In the genomic region with DNA sequence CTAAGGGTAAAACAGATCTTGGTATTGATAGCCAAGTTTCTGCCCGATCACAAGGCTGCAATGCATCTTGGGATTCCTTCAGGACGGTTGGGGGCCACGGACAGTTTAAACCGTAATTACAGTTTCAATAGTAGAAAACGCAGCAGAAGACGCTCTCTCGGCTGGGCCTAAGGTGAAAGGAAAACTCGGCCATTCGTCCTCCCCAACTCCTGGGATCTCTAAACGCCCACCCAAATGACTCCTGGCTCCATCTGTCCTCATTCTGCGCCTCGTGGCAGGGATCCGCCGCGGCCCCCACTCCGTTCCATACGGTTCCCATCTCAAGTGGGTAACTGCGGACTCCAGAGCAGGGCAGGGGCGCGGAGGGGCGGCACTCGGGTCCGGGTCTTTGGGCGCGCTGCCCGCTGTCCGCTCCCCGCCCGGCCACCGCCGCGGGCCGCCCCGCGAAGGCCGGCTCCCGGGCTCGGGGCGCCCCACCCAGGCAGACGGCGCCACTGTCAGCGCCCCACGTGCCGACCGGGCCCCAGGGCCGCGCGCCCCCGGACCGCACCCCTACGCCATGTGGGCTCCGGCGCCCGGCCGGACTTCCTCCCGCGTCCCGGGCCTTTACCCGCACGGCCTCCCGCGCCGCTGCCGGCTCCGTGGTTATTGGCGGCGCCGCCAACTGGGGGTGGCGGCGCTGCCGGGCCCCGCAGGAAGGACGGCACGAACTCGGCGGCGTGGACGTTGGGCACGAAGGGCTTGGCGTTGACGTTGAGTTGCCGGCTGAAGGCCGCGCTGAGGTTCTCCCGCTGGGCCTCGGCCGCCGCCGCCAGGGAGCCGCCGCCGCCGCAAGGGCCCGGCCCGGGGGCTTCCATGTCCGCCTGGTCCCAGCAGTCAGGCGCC, we compare ENCODE assay signal across 9 cellular contexts. TPM values are rescaled to one million over a fixed set of nuclear protein-coding genes. Genes with fewer than 3 reads are reported as not detected.
DNase-seq lines count a peak whose midpoint lies in the region; ATAC-seq and TF ChIP-seq lines count a peak whose summit lies in the region.
"Had no signal": no experiment of that assay in that cellular context is flagged by ENCODE, and none has a peak within 500 bp of the region (broad histone marks: within the 10 kb centered on the region; RNA-seq: fewer than 3 reads in every experiment).

No MANE protein-coding gene starts in this region.

- peaks cover 41% of the 10 kb centered on the region for H3K4me1 Mint-ChIP-seq in activated CD8-positive, alpha-beta T cell treated with anti-CD3 and anti-CD28 coated beads for 36 hours (ENCODE audit: low read depth)
- peaks cover 34 to 38% of the 10 kb centered on the region in 2 donors for H3K4me1 Mint-ChIP-seq in effector memory CD8-positive, alpha-beta T cell (ENCODE audit: low read depth in 2 of 2)

- peak; percentile 78 for DNase-seq in GM10266 (ENCODE audit: extremely low spot score)
- peak; percentile 74 for DNase-seq in GM23248
- DNase-seq in Karpas-422: peak; percentile 72
- peak; percentile 66 for DNase-seq in activated CD8-positive, alpha-beta T cell treated with anti-CD3 and anti-CD28 coated beads for 36 hours
- peak in 2 of 3 experiments; percentile 4 to 30 for DNase-seq in effector memory CD8-positive, alpha-beta T cell
- peak; percentile 59 for DNase-seq in mesendoderm
- peak; percentile 8 to 36 for DNase-seq in stimulated activated CD8-positive, alpha-beta memory T cell treated with anti-CD3 and anti-CD28 coated beads, Interleukin-2, amount 100 ng/mL, for 48 hours (ENCODE audit: low read depth in 2 of 2)
- no peak for DNase-seq in SW 1271 (lab: John Stamatoyannopoulos, UW)

- H2AFZ ChIP-seq in GM23248 (peak overlapping the region; percentile 69), Karpas-422 (ENCODE audit: low read length) (peak overlapping the region; percentile 67; the same call in 1 of the 2 replicates)

- CTCF ChIA-PET in activated CD8-positive, alpha-beta T cell treated with anti-CD3 and anti-CD28 coated beads for 36 hours (lab: Charles Lee): interaction anchor here (1.6 to 1.7 kb wide), 2 partner anchors 11 to 153 kb away, joined by 3 to 5 read pairs; no protein-coding TSS in a partner anchor

- peaks cover 50% of the 10 kb centered on the region for H3K79me2 ChIP-seq in GM23248 (ENCODE audit: insufficient read depth)
- H3K79me2 ChIP-seq in Karpas-422 (ENCODE audit: low read length): peaks cover 54% of the 10 kb centered on the region
- peaks cover 52% of the 10 kb centered on the region for H3K79me2 ChIP-seq in mesendoderm (ENCODE audit: control insufficient read depth, insufficient read depth, low read length)

- no peaks in the 10 kb centered on the region for H3K27me3 ChIP-seq in GM23248 (replicated peaks; ENCODE audit: insufficient read depth)
- no peaks in the 10 kb centered on the region for H3K27me3 ChIP-seq in Karpas-422 (ENCODE audit: low read length)
- no peaks in the 10 kb centered on the region for H3K27me3 ChIP-seq in mesendoderm (ENCODE audit: insufficient read depth, low read length, poor library complexity)

- peak overlapping the region; percentile 44 for H3K4ac ChIP-seq in mesendoderm (ENCODE audit: low read depth, low read length)

- H3K36me3 ChIP-seq in GM23248 (ENCODE audit: low read depth) (peaks cover 7% of the 10 kb centered on the region; the same call in 1 of the 2 replicates), Karpas-422 (ENCODE audit: insufficient read depth, low read length) (peaks cover 13% of the 10 kb centered on the region), mesendoderm (ENCODE audit: control insufficient read depth, insufficient read depth, low read length) (no peaks in the 10 kb centered on the region)

- H3K23ac ChIP-seq in mesendoderm (ENCODE audit: low read length): no peak overlapping the region

- H3K36me3 Mint-ChIP-seq in activated CD8-positive, alpha-beta T cell treated with anti-CD3 and anti-CD28 coated beads for 36 hours (ENCODE audit: low read depth): peaks cover 36% of the 10 kb centered on the region
- H3K36me3 Mint-ChIP-seq in effector memory CD8-positive, alpha-beta T cell (ENCODE audit: insufficient read depth): peaks cover 36% of the 10 kb centered on the region

- H4K20me1 ChIP-seq in GM23248 (ENCODE audit: insufficient read depth) (peaks cover 27% of the 10 kb centered on the region; the same call in 1 of the 2 replicates), Karpas-422 (ENCODE audit: insufficient read depth, low read depth, low read length) (peaks cover 37% of the 10 kb centered on the region)

- no peak for TF ChIP-seq CTCF in GM10266 (IDR thresholded peaks at IDR 0.05; ENCODE audit: control insufficient read depth, insufficient read depth, low read depth, missing control alignments)
- TF ChIP-seq CTCF in activated CD8-positive, alpha-beta T cell treated with anti-CD3 and anti-CD28 coated beads for 36 hours (IDR thresholded peaks at IDR 0.05): no peak

- H3K4me2 ChIP-seq in GM23248 (ENCODE audit: unreplicated experiment): peak overlapping the region; percentile 98
- peak overlapping the region; percentile 83 for H3K4me2 ChIP-seq in Karpas-422 (ENCODE audit: low read depth, low read length, poor library complexity, severe bottlenecking)
- H3K4me2 ChIP-seq in mesendoderm (ENCODE audit: low read length): peak overlapping the region; percentile 82

- intact Hi-C loops in activated CD8-positive, alpha-beta T cell treated with anti-CD3 and anti-CD28 coated beads for 36 hours (cut with micrococcal nuclease): no loop called here

- H2AK5ac ChIP-seq in mesendoderm (ENCODE audit: low read length): no peak overlapping the region

- no peak overlapping the region for H2BK15ac ChIP-seq in mesendoderm (replicated peaks; ENCODE audit: low read depth)

- no peak overlapping the region for H4K5ac ChIP-seq in mesendoderm (ENCODE audit: low read length)

- peak; percentile 10 for ATAC-seq in activated CD8-positive, alpha-beta T cell treated with anti-CD3 and anti-CD28 coated beads for 36 hours
- peak; percentile 4 for ATAC-seq in effector memory CD8-positive, alpha-beta T cell (replicated peaks)

- H2BK120ac ChIP-seq in mesendoderm (ENCODE audit: low read depth, low read length): no peak overlapping the region

- POLR2A ChIA-PET in activated CD8-positive, alpha-beta T cell treated with anti-CD3 and anti-CD28 coated beads for 36 hours (lab: Charles Lee): interaction anchor here (0.7 to 2.0 kb wide), 9 partner anchors 12 to 180 kb away, joined by 3 to 6 read pairs (median 4); a partner anchor contains a TSS

- H4K8ac ChIP-seq in mesendoderm (ENCODE audit: low read depth, low read length): no peak overlapping the region

- H3K9me3 ChIP-seq in GM23248 (ENCODE audit: low read depth) (no peaks in the 10 kb centered on the region), Karpas-422 (ENCODE audit: low read length) (no peaks in the 10 kb centered on the region)

- peaks cover 36% of the 10 kb centered on the region for H3F3A ChIP-seq in GM23248 (ENCODE audit: insufficient read depth)

- H3K27ac ChIP-seq in GM23248 (peak overlapping the region; percentile 84), Karpas-422 (ENCODE audit: low read length) (peak overlapping the region; percentile 57), mesendoderm (ENCODE audit: low read depth, low read length) (peak overlapping the region; percentile 49)

- H3K27me3 Mint-ChIP-seq in activated CD8-positive, alpha-beta T cell treated with anti-CD3 and anti-CD28 coated beads for 36 hours: no peaks in the 10 kb centered on the region
- H3K27me3 Mint-ChIP-seq in effector memory CD8-positive, alpha-beta T cell: peaks cover 3 to 6% of the 10 kb centered on the region in 2 donors

- no peak overlapping the region for H2BK5ac ChIP-seq in mesendoderm (ENCODE audit: low read length)

- H3K79me1 ChIP-seq in mesendoderm (ENCODE audit: low read length): peaks cover 7% of the 10 kb centered on the region

- no peaks in the 10 kb centered on the region for H3K9me3 Mint-ChIP-seq in activated CD8-positive, alpha-beta T cell treated with anti-CD3 and anti-CD28 coated beads for 36 hours
- no peaks in the 10 kb centered on the region for H3K9me3 Mint-ChIP-seq in effector memory CD8-positive, alpha-beta T cell

- peak overlapping the region; percentile 98 for H3K56ac ChIP-seq in mesendoderm (ENCODE audit: low read length)

- H3K4me3 ChIP-seq in GM23248 (peak overlapping the region; percentile 76), Karpas-422 (ENCODE audit: low read length) (peak overlapping the region; percentile 70), mesendoderm (ENCODE audit: low read length) (peak overlapping the region; percentile 93)

- H3K9me2 ChIP-seq in GM23248 (ENCODE audit: insufficient read depth): no peaks in the 10 kb centered on the region
- H3K9me2 ChIP-seq in Karpas-422 (replicated peaks; ENCODE audit: insufficient read depth, low read length): no peaks in the 10 kb centered on the region

- H3K4me1 ChIP-seq in GM23248 (ENCODE audit: insufficient read depth): peaks cover 36% of the 10 kb centered on the region
- H3K4me1 ChIP-seq in Karpas-422 (ENCODE audit: low read length): peaks cover 27% of the 10 kb centered on the region
- H3K4me1 ChIP-seq in mesendoderm (ENCODE audit: control insufficient read depth, low read depth, low read length): peaks cover 9% of the 10 kb centered on the region

- H3K9ac ChIP-seq in GM23248 (peak overlapping the region; percentile 92), Karpas-422 (ENCODE audit: low read length) (peak overlapping the region; percentile 95), mesendoderm (ENCODE audit: low read length) (peak overlapping the region; percentile 95)

- H3K18ac ChIP-seq in mesendoderm (ENCODE audit: low read length): peak overlapping the region; percentile 51

- H3K4me3 Mint-ChIP-seq in activated CD8-positive, alpha-beta T cell treated with anti-CD3 and anti-CD28 coated beads for 36 hours: peak overlapping the region; percentile 98
- peak overlapping the region; percentile 88 to 89 for H3K4me3 Mint-ChIP-seq in effector memory CD8-positive, alpha-beta T cell

- in situ Hi-C loops in GM23248 (cut with MboI): no loop called here

- H3K27ac Mint-ChIP-seq in activated CD8-positive, alpha-beta T cell treated with anti-CD3 and anti-CD28 coated beads for 36 hours: peak overlapping the region; percentile 95
- H3K27ac Mint-ChIP-seq in effector memory CD8-positive, alpha-beta T cell: peak overlapping the region; percentile 95 to 96

- 0% methylated on average over 56 to 72 of the region's 97 CpGs for WGBS in GM23248 (ENCODE audit: low coverage in 1 of 2, low lambda C conversion rate in 2 of 2, missing lambda C conversion rate in 2 of 2), 2 experiments
- WGBS in mesendoderm (ENCODE audit: extremely low coverage, insufficient coverage, low lambda C conversion rate): no CpG with 5 or more reads among the region's 97 CpGs

RNA-seq across cellular contexts. Expression of a gene that starts 0.8 kb away (rescaled TPM):
- total RNA-seq in GM23248 (2014; rRNA removed; shearing (Covaris generic)): 72.8 and 78.7 TPM in 2 replicates
- polyA plus RNA-seq in GM23248 (2016; fragmentation: Nextera tagmentation; extraction: Ambion mirVana): 108 and 112 TPM in 2 replicates
- 66.5 and 80.2 TPM in 2 replicates for total RNA-seq in Karpas-422 (2014; rRNA removed; shearing (Covaris generic); ENCODE audit: low replicate concordance)
- total RNA-seq in activated CD8-positive, alpha-beta T cell treated with anti-CD3 and anti-CD28 coated beads for 36 hours: 100 to 1,000 TPM; 202 to 204 TPM
- polyA plus RNA-seq in mesendoderm (2013, experiment 1 of 2): 194 TPM
- polyA plus RNA-seq in mesendoderm (2013, experiment 2 of 2): 193 TPM

RNA-seq across cellular contexts. Expression of a gene that starts 26.8 kb away (rescaled TPM):
- total RNA-seq in GM23248 (2014; rRNA removed; shearing (Covaris generic)): 0.65 TPM in 1 of 2 replicates, not detected in the other
- 1.9 and 2.0 TPM in 2 replicates for polyA plus RNA-seq in GM23248 (2016; fragmentation: Nextera tagmentation; extraction: Ambion mirVana)
- total RNA-seq in Karpas-422 (2014; rRNA removed; shearing (Covaris generic); ENCODE audit: low replicate concordance): 4.5 and 17.6 TPM in 2 replicates
- 10 to 100 TPM in 1 of 2 experiments, 1 to 10 TPM in 1; 4.9 to 11.0 TPM for total RNA-seq in activated CD8-positive, alpha-beta T cell treated with anti-CD3 and anti-CD28 coated beads for 36 hours
- 2.3 TPM for polyA plus RNA-seq in mesendoderm (2013, experiment 1 of 2)
- 2.1 TPM for polyA plus RNA-seq in mesendoderm (2013, experiment 2 of 2)

RNA-seq across cellular contexts. Expression of a gene that starts 50.0 kb away (rescaled TPM):
- not detected in 2 replicates for total RNA-seq in GM23248 (2014; rRNA removed; shearing (Covaris generic))
- not detected in 2 replicates for polyA plus RNA-seq in GM23248 (2016; fragmentation: Nextera tagmentation; extraction: Ambion mirVana)
- 6.2 and 24.0 TPM in 2 replicates for total RNA-seq in Karpas-422 (2014; rRNA removed; shearing (Covaris generic); ENCODE audit: low replicate concordance)
- total RNA-seq in activated CD8-positive, alpha-beta T cell treated with anti-CD3 and anti-CD28 coated beads for 36 hours: not detected
- polyA plus RNA-seq in mesendoderm (2013, experiment 1 of 2): not detected
- not detected for polyA plus RNA-seq in mesendoderm (2013, experiment 2 of 2)
- total RNA-seq: renal cortical epithelial cell had no signal

Comparison
In these comparisons a context has a peak if more than half of its experiments do, and no peak if none do; other contexts are left out.
1. DNase-seq: peak in GM10266 (single experiment), GM23248 (single experiment), Karpas-422 (single experiment), activated CD8-positive, alpha-beta T cell treated with anti-CD3 and anti-CD28 coated beads for 36 hours (single experiment), effector memory CD8-positive, alpha-beta T cell (2 of 3), mesendoderm (single experiment) and stimulated activated CD8-positive, alpha-beta memory T cell treated with anti-CD3 and anti-CD28 coated beads, Interleukin-2, amount 100 ng/mL, for 48 hours (2 of 2); none in SW 1271 (0 of 2).
2. Peak in every context shown above with its lines, with median percentiles within 50 percentile points of each other: H3K27ac ChIP-seq, H3K4me2 ChIP-seq, H3K4me3 ChIP-seq and H3K9ac ChIP-seq.